27 cellular contexts compared by ENCODE assay signal in the genomic region with DNA sequence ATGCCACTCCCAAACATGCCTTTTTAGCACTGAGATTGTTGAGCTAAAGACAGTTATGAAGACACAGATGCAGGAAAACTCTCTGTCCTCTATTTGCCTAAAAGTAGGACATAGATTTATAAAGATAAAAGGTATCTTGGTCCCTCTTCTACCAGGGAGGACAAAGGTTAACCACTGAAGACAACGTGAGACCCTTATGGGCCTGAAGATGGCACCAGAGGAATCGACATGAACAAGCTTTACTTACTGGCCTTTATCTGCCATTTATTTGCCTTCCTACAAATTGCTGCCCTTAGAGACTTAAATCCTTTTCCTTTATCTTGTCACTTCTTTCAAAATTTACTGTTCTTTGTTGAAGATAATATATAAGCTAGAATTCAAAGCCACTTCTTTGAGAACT.
A peak's percentile ranks its signal among the peaks of the same experiment; 100 is the strongest.
DNase-seq lines count a peak whose midpoint lies in the region; TF ChIP-seq lines count a peak whose summit lies in the region.
"Had no signal": no experiment of that assay in that cellular context is flagged by ENCODE, and none has a peak within 500 bp of the region (broad histone marks: within the 10 kb centered on the region; RNA-seq: fewer than 3 reads in every experiment).

No MANE protein-coding gene starts in this region.

- H3K4me1 ChIP-seq in Loucy (ENCODE audit: insufficient read depth, low read length, poor library complexity, severe bottlenecking) = no peaks in the 10 kb centered on the region
- H3K4me1 ChIP-seq: colonic mucosa, parathyroid adenoma, SJSA1, spleen had no signal

- no peak overlapping the region for H3K9ac ChIP-seq in Loucy (ENCODE audit: low read depth, low read length, poor library complexity, severe bottlenecking)
- H3K9ac ChIP-seq: KMS-11, parathyroid adenoma had no signal

- H3K9me2 ChIP-seq in Loucy (replicated peaks; ENCODE audit: low read depth, low read length) = no peaks in the 10 kb centered on the region

- H3K9me3 ChIP-seq in Loucy (ENCODE audit: insufficient read depth, low read depth, low read length) = peaks cover 26% of the 10 kb centered on the region
- H3K9me3 ChIP-seq: colonic mucosa had no signal

- no peaks in the 10 kb centered on the region for H3F3A ChIP-seq in Loucy (ENCODE audit: low read depth)

- H3K27ac ChIP-seq in C4-2B = no peak overlapping the region
- H3K27ac ChIP-seq: colonic mucosa, KMS-11, parathyroid adenoma, SJSA1, spleen had no signal

- peak; percentile 14 for TF ChIP-seq CTCF in C4-2B (conservative IDR thresholded peaks at IDR 0.05)
- peak; percentile 42 for TF ChIP-seq CTCF in Loucy (conservative IDR thresholded peaks at IDR 0.05; ENCODE audit: low read length)

- H4K20me1 ChIP-seq in Loucy (ENCODE audit: insufficient read depth, low read length, poor library complexity, severe bottlenecking) = no peaks in the 10 kb centered on the region

- H3K27me3 ChIP-seq in Loucy (ENCODE audit: insufficient read depth, low read length, poor library complexity, severe bottlenecking) = no peaks in the 10 kb centered on the region
- H3K27me3 ChIP-seq: colonic mucosa, SJSA1, spleen had no signal

- no peak overlapping the region for H3K4me2 ChIP-seq in Loucy (ENCODE audit: low read depth, low read length, poor library complexity, severe bottlenecking)
- H3K4me2 ChIP-seq: KMS-11 had no signal

- H2AFZ ChIP-seq in Loucy (ENCODE audit: low read length) = no peak overlapping the region
- H2AFZ ChIP-seq: parathyroid adenoma had no signal

- no peak overlapping the region for H3K4me3 ChIP-seq in Loucy (ENCODE audit: low read length, poor library complexity, severe bottlenecking)
- H3K4me3 ChIP-seq: colonic mucosa, lung, SJSA1, spleen had no signal

- H3K36me3 ChIP-seq in Loucy (ENCODE audit: insufficient read depth, low read length) = no peaks in the 10 kb centered on the region
- H3K36me3 ChIP-seq: colonic mucosa, SJSA1, spleen had no signal

- peaks cover 35% of the 10 kb centered on the region for H3K79me2 ChIP-seq in Loucy (ENCODE audit: insufficient read depth, low read length)
- H3K79me2 ChIP-seq: parathyroid adenoma had no signal

- DNase-seq in SW480 (ENCODE audit: low spot score) = peak; percentile 2
- peak; percentile 15 for DNase-seq in iPS DF 19.7 (ENCODE audit: low read depth, low spot score)
- no peak for DNase-seq in middle frontal gyrus (ENCODE audit: extremely low spot score, low spot score)
- no peak for DNase-seq in NCI-H2196 treated with DMSO at 0.1 percent for 48 hours (lab: John Stamatoyannopoulos, UW; ENCODE audit: unreplicated experiment)
- DNase-seq in dedifferentiated amniotic fluid mesenchymal stem cell (ENCODE audit: extremely low spot score) = no peak
- DNase-seq in stimulated activated naive CD4-positive, alpha-beta T cell (lab: John Stamatoyannopoulos, UW) = no peak
- DNase-seq: activated CD4-positive, alpha-beta T cell treated with anti-CD3 and anti-CD28 coated beads for 1 hour; activated effector memory CD4-positive, alpha-beta T cell treated with anti-CD3 and anti-CD28 coated beads, Interleukin-2, amount 50 U/mL, for 16 hours; activated naive CD8-positive, alpha-beta T cell treated with anti-CD3 and anti-CD28 coated beads for 36 hours; aorta; colonic mucosa; GDM1; HFFc6; kidney; MV-4-11; NCI-H1694; NK-92 treated with Interleukin-12 subunit alpha and Interleukin-12 subunit beta, amount 100 ng/mL, for 24 hours; right cardiac atrium; spleen; T-helper 1 cell; trophoblast cell had no signal

Comparison
In these comparisons a context has a peak if more than half of its experiments do, and no peak if none do; other contexts are left out.
1. DNase-seq: peak in SW480 (single experiment) and iPS DF 19.7 (single experiment); none in middle frontal gyrus (single experiment), NCI-H2196 treated with DMSO at 0.1 percent for 48 hours (single experiment), dedifferentiated amniotic fluid mesenchymal stem cell (single experiment) and stimulated activated naive CD4-positive, alpha-beta T cell (0 of 6).